9 cellular contexts compared by ENCODE assay signal in the genomic region with DNA sequence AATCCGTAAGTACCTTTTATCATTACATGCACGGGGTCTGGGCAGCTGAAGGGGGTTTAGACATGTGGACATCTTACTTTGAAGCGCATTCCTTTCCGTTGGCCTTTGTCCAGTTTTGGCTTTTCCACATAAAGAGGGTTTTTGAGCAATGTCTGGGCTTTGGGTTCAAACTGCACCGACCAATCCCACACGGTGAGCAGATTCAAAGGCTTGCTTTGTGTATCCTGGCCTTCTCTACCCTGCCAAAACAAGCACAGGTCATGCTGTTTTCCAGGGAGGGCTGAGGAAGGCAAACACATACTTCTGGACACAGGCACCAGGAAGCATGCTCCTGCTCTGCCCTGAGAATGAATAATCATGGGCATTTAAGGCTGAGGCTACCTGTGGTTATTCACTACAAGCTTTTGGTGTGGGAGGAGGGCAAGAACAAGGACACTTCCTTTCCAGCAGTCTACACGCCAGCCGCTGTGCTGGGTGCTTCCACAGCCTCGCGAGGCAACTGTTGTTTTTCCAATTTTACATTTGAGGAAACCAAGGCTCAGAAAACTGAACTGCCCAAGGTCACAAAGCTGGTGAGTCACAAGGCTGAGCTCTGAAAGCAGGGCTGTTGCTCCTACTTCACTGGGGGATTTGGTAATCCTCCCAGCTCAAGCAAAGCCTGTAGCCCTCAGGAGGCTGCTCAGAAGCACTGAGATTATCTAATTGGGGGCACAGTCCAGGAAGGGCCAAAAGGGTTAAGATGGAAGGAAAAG. TPM values are rescaled to one million over a fixed set of nuclear protein-coding genes. Genes with fewer than 3 reads are reported as not detected.
DNase-seq lines count a peak whose midpoint lies in the region; ATAC-seq and TF ChIP-seq lines count a peak whose summit lies in the region.
"Had no signal": no experiment of that assay in that cellular context is flagged by ENCODE, and none has a peak within 500 bp of the region (broad histone marks: within the 10 kb centered on the region; RNA-seq: fewer than 3 reads in every experiment).

No MANE protein-coding gene starts in this region.

- ATAC-seq in WTC11 = no peak

- H3K9me3 Mint-ChIP-seq in WTC11 = no peaks in the 10 kb centered on the region

- DNase-seq in ELR (ENCODE audit: low read depth) (peak; percentile 20), RWPE1 (ENCODE audit: low spot score) (no peak), fibroblast of peridontal ligament (ENCODE audit: extremely low read depth) (peak; percentile 51), prostate gland (ENCODE audit: low spot score) (peak; percentile 79), WTC11 (ENCODE audit: low spot score) (no peak), NCI-H345 treated with DMSO at 0.1 percent for 48 hours (lab: John Stamatoyannopoulos, UW; ENCODE audit: unreplicated experiment) (no peak), NAMALWA (ENCODE audit: low spot score) (no peak), GM10248 (ENCODE audit: extremely low spot score) (no peak)
- DNase-seq: activated CD4-positive, alpha-beta T cell treated with anti-CD3 and anti-CD28 coated beads for 1 hour had no signal

- no peaks in the 10 kb centered on the region for H3K27me3 Mint-ChIP-seq in WTC11 (ENCODE audit: low read depth)

- H3K4me1 Mint-ChIP-seq in WTC11 = peaks cover 4% of the 10 kb centered on the region; the same call in 1 of the 2 replicates

- WGBS in prostate gland = 49% methylated on average over 10 of the region's 10 CpGs

- no peaks in the 10 kb centered on the region for H3K36me3 ChIP-seq in prostate gland

- no peak overlapping the region for H3K4me3 Mint-ChIP-seq in WTC11

- no peaks in the 10 kb centered on the region for H3K9me3 ChIP-seq in prostate gland

- H3K36me3 Mint-ChIP-seq in WTC11 = peaks cover 61% of the 10 kb centered on the region

- POLR2A ChIA-PET in RWPE1 (lab: Yijun Ruan, JAX; ENCODE audit: low non-redundant PET) (no interaction called here), WTC11 (lab: Charles Lee) (interaction anchor here (0.6 kb wide), 1 partner anchor 474 kb away, joined by 3 read pairs; no protein-coding TSS in a partner anchor), GM10248 (lab: Yijun Ruan, JAX) (no interaction called here)

- CTCF ChIA-PET in RWPE1 (lab: Yijun Ruan, JAX) (interaction anchor here (0.7 to 2.7 kb wide), 4 partner anchors 95 to 356 kb away, joined by 3 to 20 read pairs (median 4); no protein-coding TSS in a partner anchor), WTC11 (lab: Charles Lee) (interaction anchor here (0.8 to 4.5 kb wide), 4 partner anchors 24 to 256 kb away, joined by 3 to 58 read pairs (median 26); no protein-coding TSS in a partner anchor), GM10248 (lab: Yijun Ruan, JAX) (interaction anchor here (1.0 to 8.8 kb wide), 13 partner anchors 10 to 380 kb away, joined by 3 to 204 read pairs (median 10); no protein-coding TSS in a partner anchor)

- H3K4me1 ChIP-seq in prostate gland (replicated peaks) = peaks cover 16% of the 10 kb centered on the region

- no peak overlapping the region for H3K4me3 ChIP-seq in prostate gland

- intact Hi-C loops in prostate gland (cut with DNase I) = loop anchor here (2.0 to 10.0 kb wide), 4 partner anchors 78 to 379 kb away; a partner anchor contains a TSS

- no peaks in the 10 kb centered on the region for H3K27me3 ChIP-seq in prostate gland (replicated peaks; ENCODE audit: insufficient read depth)

- TF ChIP-seq POLR2A in prostate gland (IDR thresholded peaks at IDR 0.05) = peak; percentile 28

- TF ChIP-seq CTCF in RWPE1 (conservative IDR thresholded peaks at IDR 0.05; ENCODE audit: low read depth) = no peak
- TF ChIP-seq CTCF in prostate gland (IDR thresholded peaks at IDR 0.05) = no peak
- no peak for TF ChIP-seq CTCF in WTC11 (IDR thresholded peaks at IDR 0.05)
- TF ChIP-seq CTCF in GM10248 (IDR thresholded peaks at IDR 0.05; ENCODE audit: control extremely low read depth, extremely low read depth, low read depth, missing control alignments) = no peak

- no peak overlapping the region; the same call in 1 of the 2 replicates for H3K27ac Mint-ChIP-seq in WTC11

- H3K27ac ChIP-seq in RWPE1 (peak overlapping the region; percentile 8; the same call in 1 of the 2 replicates), prostate gland (peak overlapping the region; percentile 85 to 91)

TF ChIP-seq in WTC11, 78 proteins besides CTCF, POLR2A, EP300 and RAD21:
- TF ChIP-seq TP53 (CRISPR knock-in tag; IDR thresholded peaks at IDR 0.05) (no peak), SMAD4 (CRISPR knock-in tag; IDR thresholded peaks at IDR 0.05) (no peak), ATF1 (CRISPR knock-in tag; IDR thresholded peaks at IDR 0.05) (no peak), FOXJ3 (CRISPR knock-in tag; IDR thresholded peaks at IDR 0.05; ENCODE audit: borderline replicate concordance) (no peak), GRHL2 (CRISPR knock-in tag; IDR thresholded peaks at IDR 0.05; ENCODE audit: insufficient replicate concordance, severe bottlenecking) (no peak), CREB1 (CRISPR knock-in tag; IDR thresholded peaks at IDR 0.05) (no peak)
- TF ChIP-seq, protein P1, sequence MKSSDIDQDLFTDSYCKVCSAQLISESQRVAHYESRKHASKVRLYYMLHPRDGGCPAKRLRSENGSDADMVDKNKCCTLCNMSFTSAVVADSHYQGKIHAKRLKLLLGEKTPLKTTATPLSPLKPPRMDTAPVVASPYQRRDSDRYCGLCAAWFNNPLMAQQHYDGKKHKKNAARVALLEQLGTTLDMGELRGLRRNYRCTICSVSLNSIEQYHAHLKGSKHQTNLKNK (CRISPR knock-in tag; IDR thresholded peaks at IDR 0.05) = no peak
- TF ChIP-seq, protein P2, sequence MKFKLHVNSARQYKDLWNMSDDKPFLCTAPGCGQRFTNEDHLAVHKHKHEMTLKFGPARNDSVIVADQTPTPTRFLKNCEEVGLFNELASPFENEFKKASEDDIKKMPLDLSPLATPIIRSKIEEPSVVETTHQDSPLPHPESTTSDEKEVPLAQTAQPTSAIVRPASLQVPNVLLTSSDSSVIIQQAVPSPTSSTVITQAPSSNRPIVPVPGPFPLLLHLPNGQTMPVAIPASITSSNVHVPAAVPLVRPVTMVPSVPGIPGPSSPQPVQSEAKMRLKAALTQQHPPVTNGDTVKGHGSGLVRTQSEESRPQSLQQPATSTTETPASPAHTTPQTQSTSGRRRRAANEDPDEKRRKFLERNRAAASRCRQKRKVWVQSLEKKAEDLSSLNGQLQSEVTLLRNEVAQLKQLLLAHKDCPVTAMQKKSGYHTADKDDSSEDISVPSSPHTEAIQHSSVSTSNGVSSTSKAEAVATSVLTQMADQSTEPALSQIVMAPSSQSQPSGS (CRISPR knock-in tag; IDR thresholded peaks at IDR 0.05; ENCODE audit: borderline replicate concordance, low read depth) = no peak
- TF ChIP-seq, protein P3, sequence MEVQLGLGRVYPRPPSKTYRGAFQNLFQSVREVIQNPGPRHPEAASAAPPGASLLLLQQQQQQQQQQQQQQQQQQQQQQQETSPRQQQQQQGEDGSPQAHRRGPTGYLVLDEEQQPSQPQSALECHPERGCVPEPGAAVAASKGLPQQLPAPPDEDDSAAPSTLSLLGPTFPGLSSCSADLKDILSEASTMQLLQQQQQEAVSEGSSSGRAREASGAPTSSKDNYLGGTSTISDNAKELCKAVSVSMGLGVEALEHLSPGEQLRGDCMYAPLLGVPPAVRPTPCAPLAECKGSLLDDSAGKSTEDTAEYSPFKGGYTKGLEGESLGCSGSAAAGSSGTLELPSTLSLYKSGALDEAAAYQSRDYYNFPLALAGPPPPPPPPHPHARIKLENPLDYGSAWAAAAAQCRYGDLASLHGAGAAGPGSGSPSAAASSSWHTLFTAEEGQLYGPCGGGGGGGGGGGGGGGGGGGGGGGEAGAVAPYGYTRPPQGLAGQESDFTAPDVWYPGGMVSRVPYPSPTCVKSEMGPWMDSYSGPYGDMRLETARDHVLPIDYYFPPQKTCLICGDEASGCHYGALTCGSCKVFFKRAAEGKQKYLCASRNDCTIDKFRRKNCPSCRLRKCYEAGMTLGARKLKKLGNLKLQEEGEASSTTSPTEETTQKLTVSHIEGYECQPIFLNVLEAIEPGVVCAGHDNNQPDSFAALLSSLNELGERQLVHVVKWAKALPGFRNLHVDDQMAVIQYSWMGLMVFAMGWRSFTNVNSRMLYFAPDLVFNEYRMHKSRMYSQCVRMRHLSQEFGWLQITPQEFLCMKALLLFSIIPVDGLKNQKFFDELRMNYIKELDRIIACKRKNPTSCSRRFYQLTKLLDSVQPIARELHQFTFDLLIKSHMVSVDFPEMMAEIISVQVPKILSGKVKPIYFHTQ (CRISPR knock-in tag; IDR thresholded peaks at IDR 0.05) = no peak
- TF ChIP-seq, protein P4, sequence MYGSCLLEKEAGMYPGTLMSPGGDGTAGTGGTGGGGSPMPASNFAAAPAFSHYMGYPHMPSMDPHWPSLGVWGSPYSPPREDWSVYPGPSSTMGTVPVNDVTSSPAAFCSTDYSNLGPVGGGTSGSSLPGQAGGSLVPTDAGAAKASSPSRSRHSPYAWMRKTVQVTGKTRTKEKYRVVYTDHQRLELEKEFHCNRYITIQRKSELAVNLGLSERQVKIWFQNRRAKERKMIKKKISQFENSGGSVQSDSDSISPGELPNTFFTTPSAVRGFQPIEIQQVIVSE (CRISPR knock-in tag; IDR thresholded peaks at IDR 0.05; ENCODE audit: borderline replicate concordance) = no peak
- TF ChIP-seq, protein P5, sequence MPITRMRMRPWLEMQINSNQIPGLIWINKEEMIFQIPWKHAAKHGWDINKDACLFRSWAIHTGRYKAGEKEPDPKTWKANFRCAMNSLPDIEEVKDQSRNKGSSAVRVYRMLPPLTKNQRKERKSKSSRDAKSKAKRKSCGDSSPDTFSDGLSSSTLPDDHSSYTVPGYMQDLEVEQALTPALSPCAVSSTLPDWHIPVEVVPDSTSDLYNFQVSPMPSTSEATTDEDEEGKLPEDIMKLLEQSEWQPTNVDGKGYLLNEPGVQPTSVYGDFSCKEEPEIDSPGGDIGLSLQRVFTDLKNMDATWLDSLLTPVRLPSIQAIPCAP (CRISPR knock-in tag; IDR thresholded peaks at IDR 0.05) = no peak

RNA-seq across cellular contexts. Expression of a gene that starts 59.8 kb away (rescaled TPM):
- total RNA-seq in prostate gland (100 to 1,000 TPM; 118 to 259 TPM), WTC11 (2021) (88.7 to 101 TPM (median 95.4 TPM) in 3 replicates)

Comparison
In these comparisons a context has a peak if more than half of its experiments do, and no peak if none do; other contexts are left out.
1. DNase-seq: peak in ELR (single experiment), fibroblast of peridontal ligament (single experiment) and prostate gland (single experiment); none in RWPE1 (single experiment), WTC11 (single experiment), NCI-H345 treated with DMSO at 0.1 percent for 48 hours (single experiment), NAMALWA (single experiment) and GM10248 (single experiment).